Comparison of ENCODE assay signal across 28 cellular contexts in the genomic region with DNA sequence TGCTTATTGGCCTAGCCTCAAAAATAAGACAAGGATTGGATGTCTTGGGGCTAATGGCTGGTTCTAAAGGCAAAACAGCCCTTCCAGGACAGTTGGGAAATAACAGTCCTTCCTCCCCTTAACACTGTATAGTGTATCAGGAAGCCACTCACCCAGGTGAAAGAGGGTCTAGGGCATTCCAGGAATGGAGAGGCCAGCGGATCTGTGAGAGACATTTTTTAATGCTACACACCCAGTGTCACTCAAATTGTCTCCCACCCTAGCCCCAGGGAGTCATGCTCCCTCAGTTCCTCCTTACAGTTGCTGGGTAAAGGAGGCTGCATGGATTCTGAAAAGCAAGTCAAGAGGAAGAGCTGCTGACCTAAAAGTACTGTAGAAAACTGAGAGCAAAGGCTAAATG.
"Had no signal": no experiment of that assay in that cellular context is flagged by ENCODE, and none has a peak within 500 bp of the region (broad histone marks: within the 10 kb centered on the region; RNA-seq: fewer than 3 reads in every experiment).

No MANE protein-coding gene starts in this region.

- H3K4me3 ChIP-seq: breast epithelium, dorsolateral prefrontal cortex, hepatocyte, left lung, ovary, prostate gland, spleen, thoracic aorta, upper lobe of left lung had no signal

- H3K4me1 ChIP-seq: breast epithelium, left lung, prostate gland, spleen, upper lobe of left lung had no signal

- H3K27ac Mint-ChIP-seq: activated B cell treated with CpG ODN at 0.5 μM for 24 hours; activated naive CD8-positive, alpha-beta T cell treated with anti-CD3 and anti-CD28 coated beads, Interleukin-2, amount 10 ng/mL, durations not matched to agents 7 days and 5 days; effector memory CD8-positive, alpha-beta T cell; immature natural killer cell; natural killer cell had no signal

- H3K4me1 Mint-ChIP-seq: activated B cell treated with CpG ODN at 0.5 μM for 24 hours; activated naive CD8-positive, alpha-beta T cell treated with anti-CD3 and anti-CD28 coated beads, Interleukin-2, amount 10 ng/mL, durations not matched to agents 7 days and 5 days; central memory CD8-positive, alpha-beta T cell; immature natural killer cell; natural killer cell had no signal

- H3K79me2 ChIP-seq: hepatocyte had no signal

- H3K27me3 ChIP-seq: breast epithelium, dorsolateral prefrontal cortex, hepatocyte, left lung, ovary, spleen, upper lobe of left lung had no signal

- H3K27ac ChIP-seq: breast epithelium, dorsolateral prefrontal cortex, hepatocyte, left lung, neutrophil, ovary, prostate gland, spleen, thoracic aorta, upper lobe of left lung had no signal

- H3K9me3 ChIP-seq: breast epithelium, left lung, neutrophil, ovary, prostate gland, spleen, thoracic aorta, upper lobe of left lung had no signal

- H3K4me2 ChIP-seq: hepatocyte had no signal

- H3K36me3 Mint-ChIP-seq: activated naive CD8-positive, alpha-beta T cell treated with anti-CD3 and anti-CD28 coated beads, Interleukin-2, amount 10 ng/mL, durations not matched to agents 7 days and 5 days; immature natural killer cell; natural killer cell had no signal

- DNase-seq: activated B cell treated with CpG ODN at 0.5 μM for 24 hours; activated CD4-positive, alpha-beta T cell treated with anti-CD3 and anti-CD28 coated beads for 4 hours; activated CD4-positive, alpha-beta T cell treated with anti-CD3 and anti-CD28 coated beads, Interleukin-2, amount 50 U/mL, for 48 hours; activated naive CD4-positive, alpha-beta T cell treated with Interleukin-2 at 50 U/mL for 16 hours; activated naive CD8-positive, alpha-beta T cell treated with anti-CD3 and anti-CD28 coated beads, Interleukin-2, amount 10 ng/mL, durations not matched to agents 7 days and 5 days; activated T-cell treated with anti-CD3 and anti-CD28 coated beads, Interleukin-2, amount 50 U/mL, for 48 hours; amniotic stem cell; dorsolateral prefrontal cortex; effector memory CD8-positive, alpha-beta T cell; foreskin melanocyte; glutamatergic neuron; immature natural killer cell; kidney glomerular epithelial cell; left lung; midbrain; natural killer cell; ovary; spleen; stimulated activated CD4-positive, alpha-beta T cell treated with anti-CD3 and anti-CD28 coated beads, Interleukin-4, amount 100 ng/mL, for 1 hour; stimulated activated naive CD4-positive, alpha-beta T cell treated with Interleukin-2 at 50 U/mL for 16 hours; upper lobe of left lung had no signal

- H2AFZ ChIP-seq: hepatocyte had no signal

- H3K36me3 ChIP-seq: breast epithelium, left lung, neutrophil, ovary, prostate gland, spleen, thoracic aorta, upper lobe of left lung had no signal

- ATAC-seq: effector memory CD8-positive, alpha-beta T cell; esophagus mucosa; left lung; natural killer cell had no signal

- H3K9me3 Mint-ChIP-seq: activated B cell treated with CpG ODN at 0.5 μM for 24 hours; activated naive CD8-positive, alpha-beta T cell treated with anti-CD3 and anti-CD28 coated beads, Interleukin-2, amount 10 ng/mL, durations not matched to agents 7 days and 5 days; central memory CD8-positive, alpha-beta T cell; effector memory CD8-positive, alpha-beta T cell; immature natural killer cell; natural killer cell had no signal

- H3K4me3 Mint-ChIP-seq: activated B cell treated with CpG ODN at 0.5 μM for 24 hours; activated naive CD8-positive, alpha-beta T cell treated with anti-CD3 and anti-CD28 coated beads, Interleukin-2, amount 10 ng/mL, durations not matched to agents 7 days and 5 days; central memory CD8-positive, alpha-beta T cell; effector memory CD8-positive, alpha-beta T cell; immature natural killer cell; natural killer cell had no signal
